ENCODE assay signal across 8 cellular contexts in the genomic region with DNA sequence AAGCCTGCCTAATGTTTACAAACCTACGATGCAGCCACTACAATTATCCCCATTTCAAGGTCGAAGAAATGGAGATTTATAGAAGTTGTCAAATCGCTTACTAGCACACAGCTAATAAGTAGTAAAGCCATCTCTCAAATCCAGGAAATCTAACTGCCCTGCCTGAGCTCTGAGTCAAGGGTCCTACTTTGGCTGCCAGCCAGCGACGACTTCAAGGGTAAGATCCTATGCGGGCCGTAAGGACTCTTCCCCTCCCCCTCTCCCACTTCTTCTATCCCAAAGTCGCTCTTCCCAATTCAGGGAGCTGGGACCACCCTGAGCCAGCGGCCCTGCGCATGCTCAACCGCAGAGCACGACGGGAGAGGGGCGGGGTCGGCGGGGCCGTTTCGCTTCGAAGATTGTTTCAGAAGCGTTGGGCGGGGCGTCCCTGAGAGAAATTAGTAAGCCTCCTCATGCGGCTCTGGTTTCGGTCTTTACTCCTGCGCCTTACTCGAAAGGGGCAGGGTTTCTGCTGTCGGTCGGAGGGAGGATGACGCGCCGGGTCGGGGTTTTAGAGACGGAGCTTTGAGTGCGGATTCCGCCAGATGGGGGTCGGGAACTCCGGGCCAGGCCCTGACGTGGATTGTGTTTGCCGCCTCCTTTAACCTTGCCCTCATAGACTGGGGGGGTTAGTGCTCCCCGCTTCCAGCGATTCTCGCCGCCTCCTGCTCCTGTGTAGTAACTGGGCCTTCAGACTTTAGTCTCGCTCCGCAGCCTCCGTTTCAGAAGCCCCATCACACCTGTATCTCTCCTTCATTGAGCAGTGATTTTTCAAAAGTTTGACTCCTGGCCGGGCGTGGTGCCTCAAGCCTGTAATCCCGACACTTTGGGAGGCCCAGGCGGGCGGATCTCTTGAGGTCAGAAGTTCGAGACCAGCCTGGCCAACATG. TPM values are rescaled to one million over a fixed set of nuclear protein-coding genes. Genes with fewer than 3 reads are reported as not detected.
DNase-seq lines count a peak whose midpoint lies in the region; ATAC-seq, FAIRE-seq and TF ChIP-seq lines count a peak whose summit lies in the region.

A gene (plus strand): TSS at position 383 of the 928 bp plus-strand sequence. CDS start 14,603 bp downstream, outside the sequence.

- H3K4ac ChIP-seq in H1 (replicated peaks; ENCODE audit: insufficient read length, low read depth, low read length), result no peak within 1 kb of the TSS
- peak within 1 kb of the TSS; percentile 64 to 67 for H3K4ac ChIP-seq in mesenchymal stem cell (ENCODE audit: low read depth in 1 of 2, low read length in 2 of 2)

- no peak for TF ChIP-seq EP300 in H1 (IDR thresholded peaks at IDR 0.05; ENCODE audit: borderline replicate concordance in 1 of 2, low read depth in 2 of 2, low read length in 2 of 2)

- H2BK5ac ChIP-seq in H1 (ENCODE audit: low read depth, low read length) (peak within 1 kb of the TSS; percentile 88; the same call in 1 of the 2 replicates), mesenchymal stem cell (ENCODE audit: low read depth, low read length, poor library complexity, severe bottlenecking) (peak within 1 kb of the TSS; percentile 44)

- peaks cover 10% of the 10 kb centered on the region for H3K36me3 Mint-ChIP-seq in CD4-positive, CD25-positive, alpha-beta regulatory T cell

- peak within 1 kb of the TSS; percentile 59 for H2AFZ ChIP-seq in H1 (ENCODE audit: low read length)
- H2AFZ ChIP-seq in mesenchymal stem cell (ENCODE audit: low read depth, low read length), result peak within 1 kb of the TSS; percentile 97

- H3K9me3 ChIP-seq in CD4-positive, CD25-positive, alpha-beta regulatory T cell (ENCODE audit: control insufficient read depth in 2 of 2, low read length in 2 of 2), result no peaks in the 10 kb centered on the region
- H3K9me3 ChIP-seq in H1 (ENCODE audit: insufficient read depth in 2 of 2, low read depth in 1 of 2, low read length in 1 of 2), result no peaks in the 10 kb centered on the region
- H3K9me3 ChIP-seq in mesenchymal stem cell (ENCODE audit: control insufficient read depth, low read length), result no peaks in the 10 kb centered on the region

- CTCF ChIA-PET in H1 (lab: Charles Lee; ENCODE audit: partially characterized antibody), result interaction anchor here (1.3 to 2.3 kb wide), 2 partner anchors 14 to 226 kb away, joined by 5 to 6 read pairs; no protein-coding TSS in a partner anchor

- peak within 1 kb of the TSS; percentile 77 for H4K91ac ChIP-seq in H1 (replicated peaks; ENCODE audit: insufficient read length, low read length)
- no peak within 1 kb of the TSS for H4K91ac ChIP-seq in mesenchymal stem cell (ENCODE audit: low read length)

- peaks cover 0 to 2% of the 10 kb centered on the region in 2 experiments for H4K20me1 ChIP-seq in H1 (replicated peaks in 1 of 2; ENCODE audit: control insufficient read depth in 1 of 2, insufficient read depth in 2 of 2, low read length in 2 of 2)

- H3K4me1 Mint-ChIP-seq in CD4-positive, CD25-positive, alpha-beta regulatory T cell, result peaks cover 7 to 49% (median 25%) of the 10 kb centered on the region in 4 donors

- POLR2A ChIA-PET in H1 (lab: Charles Lee; ENCODE audit: partially characterized antibody), result interaction anchor here (0.6 to 1.8 kb wide), 9 partner anchors 9 to 236 kb away, joined by 3 to 6 read pairs (median 5); a partner anchor contains a TSS

- TF ChIP-seq RAD21 in H1 (IDR thresholded peaks at IDR 0.05 in 1 of 2, conservative IDR thresholded peaks at IDR 0.05 in 1 of 2; ENCODE audit: low read depth in 2 of 2, low read length in 2 of 2), result no peak; a peak in 1 of 4 replicates

- H2AK5ac ChIP-seq in H1 (ENCODE audit: low read depth, low read length), result no peak within 1 kb of the TSS
- H2AK5ac ChIP-seq in mesenchymal stem cell (ENCODE audit: low read length, severe bottlenecking), result no peak within 1 kb of the TSS

- peaks cover 6 to 44% of the 10 kb centered on the region in 2 experiments for H3K79me2 ChIP-seq in H1 (ENCODE audit: control insufficient read depth in 1 of 2, insufficient read depth in 2 of 2, low read length in 2 of 2)

- peak within 1 kb of the TSS; percentile 80 for H3K56ac ChIP-seq in H1 (replicated peaks; ENCODE audit: insufficient read length, low read depth, low read length)

- ATAC-seq in CD4-positive, CD25-positive, alpha-beta regulatory T cell (ENCODE audit: low read depth in 2 of 2), result peak; percentile 88 to 90
- ATAC-seq in GM19397 (IDR thresholded peaks at IDR 0.05; ENCODE audit: unreplicated experiment), result peak; percentile 92
- peak; percentile 62 for ATAC-seq in HG03575 (IDR thresholded peaks at IDR 0.05; ENCODE audit: extremely low read depth, insufficient number of reproducible peaks, low FRiP score, unreplicated experiment)

- peak; percentile 7 for FAIRE-seq in H1 (lab: Jason Lieb, UNC)

- H3K27me3 ChIP-seq in CD4-positive, CD25-positive, alpha-beta regulatory T cell (ENCODE audit: control insufficient read depth, insufficient read depth, low read length), result no peaks in the 10 kb centered on the region
- H3K27me3 ChIP-seq in H1 (replicated peaks in 1 of 4; ENCODE audit: control insufficient read depth in 3 of 4, extremely low read depth in 1 of 4, insufficient read depth in 3 of 4, low read length in 3 of 4) (no peaks in the 10 kb centered on the region), mesenchymal stem cell (ENCODE audit: control insufficient read depth in 1 of 2, insufficient read depth in 1 of 2, low read length in 2 of 2) (no peaks in the 10 kb centered on the region)

- H2BK12ac ChIP-seq in H1 (ENCODE audit: low read depth, low read length) (0 out of 2 replicates have a peak within 1 kb of the TSS, but pooled peaks have one; percentile 84), mesenchymal stem cell (ENCODE audit: low read length in 2 of 2) (peak within 1 kb of the TSS in 1 of 2 experiments; percentile 77)

- peaks cover 16% of the 10 kb centered on the region for H3K4me1 ChIP-seq in CD4-positive, CD25-positive, alpha-beta regulatory T cell (ENCODE audit: control insufficient read depth, insufficient read depth, low read length, poor library complexity, severe bottlenecking)
- peaks cover 2 to 10% (median 6%) of the 10 kb centered on the region in 4 experiments; a peak in 5 of 7 replicates for H3K4me1 ChIP-seq in H1 (replicated peaks in 1 of 4; ENCODE audit: control insufficient read depth in 3 of 4, insufficient read depth in 4 of 4, low read length in 3 of 4)
- H3K4me1 ChIP-seq in mesenchymal stem cell (ENCODE audit: control insufficient read depth, insufficient read depth, low read depth, low read length), result peaks cover 3% of the 10 kb centered on the region

- H3K27me3 Mint-ChIP-seq in CD4-positive, CD25-positive, alpha-beta regulatory T cell, result peaks cover 14% of the 10 kb centered on the region

- TF ChIP-seq CTCF in H1 (IDR thresholded peaks at IDR 0.05; ENCODE audit: control extremely low read depth in 1 of 3, insufficient read depth in 1 of 3, low read depth in 1 of 3, low read length in 3 of 3), result no peak

- no peak within 1 kb of the TSS for H3K23ac ChIP-seq in H1 (ENCODE audit: insufficient read length)
- no peak within 1 kb of the TSS for H3K23ac ChIP-seq in mesenchymal stem cell (ENCODE audit: low read length in 2 of 2)

- H3K27ac Mint-ChIP-seq in CD4-positive, CD25-positive, alpha-beta regulatory T cell, result peak within 1 kb of the TSS; percentile 99 to 100 (median 99)

- H3K18ac ChIP-seq in H1 (ENCODE audit: extremely low read depth, low read length), result peak within 1 kb of the TSS; percentile 78
- H3K18ac ChIP-seq in mesenchymal stem cell (ENCODE audit: low read depth in 1 of 2, low read length in 2 of 2), result peak within 1 kb of the TSS; percentile 78 to 95

- peak within 1 kb of the TSS; percentile 76 to 90 (median 82) for H3K9ac ChIP-seq in H1 (replicated peaks in 1 of 4; ENCODE audit: extremely low read depth in 1 of 4, low read depth in 3 of 4, low read length in 3 of 4)
- peak within 1 kb of the TSS; percentile 97 for H3K9ac ChIP-seq in mesenchymal stem cell (ENCODE audit: low read length)

- H4K8ac ChIP-seq in H1 (ENCODE audit: extremely low read depth, insufficient read depth, low read length) (peak within 1 kb of the TSS; percentile 95; the same call in 1 of the 2 replicates), mesenchymal stem cell (ENCODE audit: low read length) (peak within 1 kb of the TSS; percentile 99)

- H3K79me1 ChIP-seq in H1 (ENCODE audit: low read depth, low read length) (no peaks in the 10 kb centered on the region), mesenchymal stem cell (replicated peaks; ENCODE audit: low read length, poor library complexity, severe bottlenecking) (peaks cover 8% of the 10 kb centered on the region)

- peaks cover 2% of the 10 kb centered on the region for H3K36me3 ChIP-seq in CD4-positive, CD25-positive, alpha-beta regulatory T cell (ENCODE audit: control insufficient read depth, insufficient read depth, low read length)
- peaks cover 0 to 3% (median 1%) of the 10 kb centered on the region in 4 experiments; a peak in 4 of 8 replicates for H3K36me3 ChIP-seq in H1 (ENCODE audit: control insufficient read depth in 2 of 4, insufficient read depth in 4 of 4, low read length in 3 of 4)
- peaks cover 0 to 4% of the 10 kb centered on the region in 2 experiments for H3K36me3 ChIP-seq in mesenchymal stem cell (ENCODE audit: control insufficient read depth in 1 of 2, insufficient read depth in 2 of 2, low read depth in 1 of 2, low read length in 2 of 2)

- TF ChIP-seq POLR2A in H1 (IDR thresholded peaks at IDR 0.05; ENCODE audit: control extremely low read depth in 1 of 2, low read depth in 2 of 2, low read length in 2 of 2), result peak; percentile 32 to 71

- WGBS in H1 (ENCODE audit: extremely low coverage in 1 of 2, insufficient coverage in 1 of 2, insufficient read length in 1 of 2, insufficient replicate concordance in 2 of 2, low coverage in 1 of 2, low lambda C conversion rate in 2 of 2, missing lambda C conversion rate in 1 of 2), 2 experiments, result 4% methylated on average over 49 of the region's 52 CpGs; no CpG with 5 or more reads in 1 of the 2 experiments
- WGBS in mesenchymal stem cell, result 1% methylated on average over 52 of the region's 52 CpGs

- H3K23me2 ChIP-seq in H1 (ENCODE audit: low read depth, low read length), result peaks cover 3% of the 10 kb centered on the region

- H4K5ac ChIP-seq in H1 (ENCODE audit: insufficient read length, low read depth, low read length), result peak within 1 kb of the TSS; percentile 99

- H3K4me3 Mint-ChIP-seq in CD4-positive, CD25-positive, alpha-beta regulatory T cell, result peak within 1 kb of the TSS; percentile 94 to 99 (median 99)

- peaks cover 0 to 5% (median 0%) of the 10 kb centered on the region in 7 donors for H3K9me3 Mint-ChIP-seq in CD4-positive, CD25-positive, alpha-beta regulatory T cell

- peak within 1 kb of the TSS; percentile 88 for H3K27ac ChIP-seq in CD4-positive, CD25-positive, alpha-beta regulatory T cell (ENCODE audit: insufficient read depth, low read length, poor library complexity, severe bottlenecking)
- H3K27ac ChIP-seq in H1 (ENCODE audit: low read depth, low read length), result peak within 1 kb of the TSS; percentile 73
- H3K27ac ChIP-seq in mesenchymal stem cell (ENCODE audit: low read length, poor library complexity, severe bottlenecking), result peak within 1 kb of the TSS; percentile 96

- H2BK20ac ChIP-seq in H1 (ENCODE audit: low read length), result 0 out of 2 replicates have a peak within 1 kb of the TSS, but pooled peaks have one; percentile 75

- H3K14ac ChIP-seq in H1 (ENCODE audit: insufficient read length) (no peak within 1 kb of the TSS), mesenchymal stem cell (ENCODE audit: low read length in 2 of 2) (peak within 1 kb of the TSS in 1 of 2 experiments; percentile 26)

- peak within 1 kb of the TSS; percentile 83 for H2BK120ac ChIP-seq in H1 (replicated peaks; ENCODE audit: low read depth, low read length)
- peak within 1 kb of the TSS; percentile 79 for H2BK120ac ChIP-seq in mesenchymal stem cell (ENCODE audit: low read depth, low read length)

- peak within 1 kb of the TSS; percentile 75 to 79 for H3K4me2 ChIP-seq in H1 (ENCODE audit: insufficient read depth in 1 of 2, low read depth in 2 of 2, low read length in 2 of 2)
- H3K4me2 ChIP-seq in mesenchymal stem cell (ENCODE audit: low read length, poor library complexity, severe bottlenecking), result peak within 1 kb of the TSS; percentile 97

- DNase-seq in CD4-positive, CD25-positive, alpha-beta regulatory T cell, result peak; percentile 63 to 91 (median 72)
- peak; percentile 98 for DNase-seq in NCI-H82 (lab: John Stamatoyannopoulos, UW)
- peak; percentile 69 to 78 for DNase-seq in activated CD8-positive, alpha-beta memory T cell treated with anti-CD3 and anti-CD28 coated beads for 4 hours (ENCODE audit: low read depth in 2 of 2)
- DNase-seq in H1 (ENCODE audit: low read depth in 1 of 2, low spot score in 2 of 2), result peak; percentile 77 to 93
- peak; percentile 92 for DNase-seq in mesenchymal stem cell
- DNase-seq in stimulated activated CD8-positive, alpha-beta memory T cell treated with anti-CD3 and anti-CD28 coated beads, Interleukin-12 subunit alpha, Interleukin-12 subunit beta, amount 100 ng/mL, for 24 hours (ENCODE audit: extremely low read depth), result peak; percentile 75

- H2BK15ac ChIP-seq in H1 (ENCODE audit: low read length) (peak within 1 kb of the TSS; percentile 36; the same call in 1 of the 2 replicates), mesenchymal stem cell (ENCODE audit: low read depth, poor library complexity, severe bottlenecking) (peak within 1 kb of the TSS; percentile 69)

- peak within 1 kb of the TSS; percentile 86 for H3K4me3 ChIP-seq in CD4-positive, CD25-positive, alpha-beta regulatory T cell (ENCODE audit: low read depth, low read length)
- peak within 1 kb of the TSS; percentile 72 to 96 (median 82) for H3K4me3 ChIP-seq in H1 (ENCODE audit: extremely low read depth in 1 of 4, insufficient read depth in 2 of 4, low read depth in 3 of 4, low read length in 4 of 4)
- peak within 1 kb of the TSS; percentile 76 to 90 for H3K4me3 ChIP-seq in mesenchymal stem cell (ENCODE audit: insufficient read depth in 1 of 2, low read depth in 1 of 2, low read length in 2 of 2)

RNA-seq across cellular contexts. Expression of the gene that starts here (rescaled TPM):
- 10.3 TPM for total RNA-seq in CD4-positive, CD25-positive, alpha-beta regulatory T cell
- 10 to 100 TPM in 3 of 4 donors, 1 to 10 TPM in 1; 6.6 to 16.5 (median 14.4) TPM for polyA plus RNA-seq in CD4-positive, CD25-positive, alpha-beta regulatory T cell
- total RNA-seq in H1 (2021; fragmentation: NEBNext Ultra II Directional; extraction: Animal tissue kit (Norgen Biotek cat#: 25700)), result 39.6 and 41.3 TPM in 2 replicates
- polyA plus RNA-seq in H1 (2011; rRNA removed), result 7.5 and 10.0 TPM in 2 replicates
- polyA plus RNA-seq in H1 (2011; cell fraction: cytosol; rRNA removed), result 8.9 TPM
- polyA plus RNA-seq in H1 (2011; cell fraction: nucleus; rRNA removed), result 14.1 TPM
- polyA plus RNA-seq in H1 (2012, experiment 1 of 2), result 10.1 to 15.7 TPM (median 12.1 TPM) in 4 replicates
- 1.7 TPM for polyA plus RNA-seq in H1 (2012, experiment 2 of 2)
- 16.1 TPM for polyA plus RNA-seq in H1 (2013, experiment 1 of 2)
- 16.2 TPM for polyA plus RNA-seq in H1 (2013, experiment 2 of 2)
- 71.5 and 118 TPM in 2 replicates for polyA minus RNA-seq in H1 (2011; rRNA and poly(A)+ RNA removed)
- 14.9 TPM for polyA minus RNA-seq in H1 (2011; cell fraction: cytosol; rRNA and poly(A)+ RNA removed)
- polyA minus RNA-seq in H1 (2011; cell fraction: nucleus; rRNA and poly(A)+ RNA removed), result 50.5 TPM
- polyA plus RNA-seq in mesenchymal stem cell (2013, experiment 1 of 2), result 6.8 TPM
- polyA plus RNA-seq in mesenchymal stem cell (2013, experiment 2 of 2), result 7.2 TPM

Comparison
In these comparisons a context has a peak if more than half of its experiments do, and no peak if none do; other contexts are left out.
1. Peak in every context shown above with its lines: DNase-seq, ATAC-seq, H3K4me3 ChIP-seq and H3K27ac ChIP-seq.